ENCODE assay signal across 13 cellular contexts in genomic region chr1:26093569-26093968, GRCh38. TPM values are rescaled to one million over a fixed set of nuclear protein-coding genes. Genes with fewer than 3 reads are reported as not detected.
DNase-seq lines count a peak whose midpoint lies in the region; ATAC-seq and TF ChIP-seq lines count a peak whose summit lies in the region.
"Not testable (repeated sequence)": the region's sequence is repeated elsewhere in the genome, so short reads cannot be mapped to it uniquely, and the experiment has no call there.
"Had no signal": no experiment of that assay in that cellular context is flagged by ENCODE, and none has a peak within 500 bp of the region (broad histone marks: within the 10 kb centered on the region; RNA-seq: fewer than 3 reads in every experiment).

No MANE protein-coding gene starts in this region.

- DNase-seq in activated effector memory CD4-positive, alpha-beta T cell treated with anti-CD3 and anti-CD28 coated beads, Interleukin-2, amount 50 U/mL, for 16 hours: peak; percentile 6
- DNase-seq in endodermal cell; cardiac muscle cell (ENCODE audit: low read depth in 1 of 2, low spot score in 1 of 2); right cardiac atrium; nephron progenitor cell; gastrocnemius medialis: not testable (repeated sequence)

- peak in 1 of 2 donors; percentile 33 for ATAC-seq in right cardiac atrium
- not testable (repeated sequence) for ATAC-seq in gastrocnemius medialis

- not testable (repeated sequence) for H3K9me3 ChIP-seq in endodermal cell (ENCODE audit: control insufficient read depth, low read length); cardiac muscle cell (ENCODE audit: low read depth); right cardiac atrium (ENCODE audit: control insufficient read depth, low read length); gastrocnemius medialis

- H3K27ac Mint-ChIP-seq in endodermal cell: peak overlapping the region; percentile 92
- H3K27ac Mint-ChIP-seq in nephron progenitor cell: peak overlapping the region; percentile 87

- intact Hi-C loops in right cardiac atrium (cut with DNase I): not testable (repeated sequence)
- intact Hi-C loops in gastrocnemius medialis (cut with DNase I; ENCODE audit: low total_unique reads): loop anchor here (1.0 kb wide), 1 partner anchor 9 kb away; no protein-coding TSS in a partner anchor

- in situ Hi-C loops in gastrocnemius medialis (cut with MboI; ENCODE audit: low sequenced_read_pairs in 4 of 4): not testable (repeated sequence)

- 63 to 64% methylated on average over 4 to 6 of the region's 6 CpGs for WGBS in endodermal cell (ENCODE audit: insufficient coverage in 1 of 2, insufficient read length in 1 of 2), 2 experiments
- WGBS in right cardiac atrium: 25% methylated on average over 6 of the region's 6 CpGs

- TF ChIP-seq POLR2A in gastrocnemius medialis (IDR thresholded peaks at IDR 0.05): peak; percentile 44 to 53

- H3K4me1 Mint-ChIP-seq in endodermal cell (peaks cover 41% of the 10 kb centered on the region), nephron progenitor cell (peaks cover 41% of the 10 kb centered on the region)

- TF ChIP-seq CTCF in C4-2B (conservative IDR thresholded peaks at IDR 0.05); endodermal cell (conservative IDR thresholded peaks at IDR 0.05); cardiac muscle cell (IDR thresholded peaks at IDR 0.05; ENCODE audit: low read depth, low read length); nephron progenitor cell (IDR thresholded peaks at IDR 0.05); gastrocnemius medialis (IDR thresholded peaks at IDR 0.05 in 4 of 5, conservative IDR thresholded peaks at IDR 0.05 in 1 of 5): not testable (repeated sequence)

- peak overlapping the region; percentile 28 for H3K9ac ChIP-seq in endodermal cell (ENCODE audit: extremely low read depth, low read length, poor library complexity, severe bottlenecking)

- not testable (repeated sequence) for H3K4me3 ChIP-seq in endodermal cell (ENCODE audit: low read length); cardiac muscle cell; right cardiac atrium (ENCODE audit: low read length)
- peak overlapping the region in 3 of 4 donors; percentile 23 to 31 (median 31) for H3K4me3 ChIP-seq in gastrocnemius medialis

- peak overlapping the region; percentile 27 for H3K4me3 Mint-ChIP-seq in endodermal cell
- not testable (repeated sequence) for H3K4me3 Mint-ChIP-seq in nephron progenitor cell

- H3K36me3 Mint-ChIP-seq in endodermal cell (ENCODE audit: low read depth); nephron progenitor cell (ENCODE audit: low read depth): not testable (repeated sequence)

- peak overlapping the region; percentile 25 for H3K27ac ChIP-seq in C4-2B
- H3K27ac ChIP-seq in endodermal cell (ENCODE audit: low read depth, low read length): not testable (repeated sequence)
- peak overlapping the region; percentile 98 for H3K27ac ChIP-seq in cardiac muscle cell
- H3K27ac ChIP-seq in right cardiac atrium (ENCODE audit: low read length): peak overlapping the region; percentile 88
- H3K27ac ChIP-seq in gastrocnemius medialis: peak overlapping the region; percentile 84 to 88 (median 84)

- H3K36me3 ChIP-seq in endodermal cell (ENCODE audit: control insufficient read depth, insufficient read depth, low read length); cardiac muscle cell; gastrocnemius medialis: not testable (repeated sequence)

- not testable (repeated sequence) for H3K27me3 Mint-ChIP-seq in endodermal cell (ENCODE audit: insufficient read depth); nephron progenitor cell (ENCODE audit: low read depth, poor library complexity)

- H3K4me1 ChIP-seq in endodermal cell (ENCODE audit: control insufficient read depth, insufficient read depth, low read length) (peaks cover 19% of the 10 kb centered on the region), cardiac muscle cell (ENCODE audit: low read depth) (peaks cover 41% of the 10 kb centered on the region), gastrocnemius medialis (peaks cover 15 to 17% of the 10 kb centered on the region in 2 donors)
- not testable (repeated sequence) for H3K4me1 ChIP-seq in right cardiac atrium (ENCODE audit: control insufficient read depth, insufficient read depth, low read length)

- not testable (repeated sequence) for H3K27me3 ChIP-seq in endodermal cell (ENCODE audit: control insufficient read depth, insufficient read depth, low read length, poor library complexity, severe bottlenecking); cardiac muscle cell; right cardiac atrium (ENCODE audit: control insufficient read depth, insufficient read depth); gastrocnemius medialis

- not testable (repeated sequence) for H3K9me3 Mint-ChIP-seq in endodermal cell
- H3K9me3 Mint-ChIP-seq in nephron progenitor cell: peaks cover 22% of the 10 kb centered on the region

RNA-seq across cellular contexts. Expression of gene PDIK1L, which starts 18.1 kb away (rescaled TPM):
- total RNA-seq in endodermal cell (1 to 10 TPM; 7.1 to 7.3 TPM), cardiac muscle cell (3.7 and 8.5 TPM in 2 replicates), right cardiac atrium (1 to 10 TPM; 3.7 to 5.2 (median 4.5) TPM), gastrocnemius medialis (1 to 10 TPM; 4.4 to 8.7 (median 5.9) TPM)
- polyA plus RNA-seq in endodermal cell (2013, experiment 1 of 2): 9.5 TPM
- polyA plus RNA-seq in endodermal cell (2013, experiment 2 of 2): 9.0 TPM
- polyA plus RNA-seq in cardiac muscle cell (4.2 and 7.1 TPM in 2 replicates), right cardiac atrium (1.1 TPM)

RNA-seq across cellular contexts. Expression of gene TRIM63, which starts 26.1 kb away (rescaled TPM):
- total RNA-seq in endodermal cell: not detected
- polyA plus RNA-seq in endodermal cell (2013, experiment 1 of 2): not detected
- polyA plus RNA-seq in endodermal cell (2013, experiment 2 of 2): not detected
- 29.4 and 39.6 TPM in 2 replicates for total RNA-seq in cardiac muscle cell
- polyA plus RNA-seq in cardiac muscle cell: 25.8 and 32.8 TPM in 2 replicates
- total RNA-seq in right cardiac atrium: 100 to 1,000 TPM; 121 to 194 (median 155) TPM
- polyA plus RNA-seq in right cardiac atrium: 184 TPM
- 1,000 to 10,000 TPM; 1,040 to 4,298 (median 2,203) TPM for total RNA-seq in gastrocnemius medialis
- total RNA-seq: A172; CD4-positive, alpha-beta memory T cell; Daoy; G401; HepG2 had no signal
- polyA plus RNA-seq: BJ; CD4-positive, alpha-beta memory T cell; HepG2 had no signal

RNA-seq across cellular contexts. Expression of gene SLC30A2, which starts 47.7 kb away (rescaled TPM):
- total RNA-seq in endodermal cell (not detected), cardiac muscle cell (1.3 and 1.5 TPM in 2 replicates), right cardiac atrium (under 1 TPM; 0.24 to 0.48 (median 0.41) TPM), gastrocnemius medialis (1 to 10 TPM; 1.2 to 5.2 (median 3.1) TPM)
- polyA plus RNA-seq in endodermal cell (2013, experiment 1 of 2): not detected
- polyA plus RNA-seq in endodermal cell (2013, experiment 2 of 2): not detected
- polyA plus RNA-seq in cardiac muscle cell (0.16 and 1.8 TPM in 2 replicates), right cardiac atrium (0.36 TPM)
- total RNA-seq: A172; CD4-positive, alpha-beta memory T cell; Daoy; HepG2 had no signal
- polyA plus RNA-seq: BJ; CD4-positive, alpha-beta memory T cell; HepG2 had no signal

Comparison
In these comparisons a context has a peak if more than half of its experiments do, and no peak if none do; other contexts are left out.
1. RNA of gene TRIM63, which starts 26.1 kb away (total RNA-seq): 1,040 to 4,298 TPM in gastrocnemius medialis, 121 to 194 TPM in right cardiac atrium and 29.4 to 39.6 TPM in cardiac muscle cell; not detected in endodermal cell; every median in the first group is over 10 times any median in the second.